1 cellular context compared by ENCODE assay signal in genomic region chr7:157793973-157794763, GRCh38.
TF ChIP-seq lines count a peak whose summit lies in the region.

No MANE protein-coding gene starts in this region.

TF ChIP-seq in WTC11, 78 proteins besides CTCF, POLR2A, EP300 and RAD21 (continued from another document):
- TF ChIP-seq, protein P1, sequence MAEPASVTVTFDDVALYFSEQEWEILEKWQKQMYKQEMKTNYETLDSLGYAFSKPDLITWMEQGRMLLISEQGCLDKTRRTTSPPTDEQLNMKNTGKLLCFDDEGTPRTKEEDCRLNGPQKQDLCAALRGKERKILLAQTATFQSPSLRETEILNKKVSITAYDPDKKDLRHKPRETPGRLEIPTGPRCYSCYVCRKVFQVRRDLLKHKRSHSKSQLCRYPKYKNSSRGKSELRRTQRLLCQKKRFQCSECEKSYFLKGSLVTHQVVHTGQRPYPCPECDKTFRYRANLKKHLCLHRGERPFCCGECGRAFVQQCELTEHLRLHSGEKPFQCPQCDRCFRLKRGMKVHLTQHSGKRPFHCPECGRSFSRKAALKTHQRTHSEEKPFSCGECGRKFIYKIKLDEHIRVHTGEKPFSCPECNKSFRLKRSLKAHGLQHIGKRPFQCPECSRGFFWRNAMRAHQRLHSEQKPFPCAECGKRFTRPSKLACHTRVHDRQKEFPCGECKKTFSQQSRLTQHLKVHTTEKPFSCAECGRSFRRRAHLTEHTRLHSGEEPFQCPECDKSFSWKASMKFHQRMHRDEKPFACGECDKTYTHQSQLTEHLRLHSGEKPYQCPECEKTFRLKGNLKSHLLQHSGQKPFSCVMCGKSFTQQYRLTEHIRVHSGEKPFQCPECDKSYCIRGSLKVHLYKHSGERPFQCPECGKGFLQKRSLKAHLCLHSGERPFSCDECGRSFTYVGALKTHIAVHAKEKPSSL (CRISPR knock-in tag; conservative IDR thresholded peaks at IDR 0.05): no peak
